ENCODE assay signal across 8 cellular contexts in the genomic region with DNA sequence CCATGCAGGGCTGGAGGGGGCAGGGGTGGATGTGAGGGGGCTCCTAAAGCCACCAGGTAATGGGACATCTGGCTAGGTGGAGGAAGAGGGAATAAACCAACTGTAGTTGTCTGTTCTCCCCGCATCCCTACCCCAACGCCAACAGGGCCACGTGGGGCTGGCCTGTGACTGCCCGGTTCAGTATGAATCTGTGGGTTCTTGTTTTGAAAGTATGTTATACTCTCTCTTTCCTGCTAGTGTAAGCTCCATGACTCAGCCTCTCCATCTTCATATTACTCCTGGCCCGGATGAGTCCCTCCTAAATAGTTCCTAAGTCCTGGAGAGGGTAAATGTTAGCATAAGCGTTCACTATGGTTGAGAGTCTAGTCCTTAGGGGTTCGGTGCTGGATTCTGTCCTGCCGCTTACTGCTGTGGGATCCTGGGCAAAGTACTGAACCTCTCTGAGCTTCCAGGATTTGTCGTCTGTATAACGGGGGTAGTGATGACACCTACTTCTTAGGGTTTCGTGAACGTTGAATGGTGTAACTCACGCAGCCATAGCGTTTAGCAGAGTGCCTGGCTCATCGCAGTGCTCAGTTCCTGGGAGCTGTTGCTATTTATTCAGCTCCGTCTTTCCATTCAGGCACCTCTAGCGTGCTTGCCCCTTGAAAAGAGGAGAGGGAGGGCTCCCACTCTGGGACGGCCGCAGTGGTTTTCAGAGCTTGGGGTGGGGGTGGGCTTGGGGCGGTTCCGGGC. TPM values are rescaled to one million over a fixed set of nuclear protein-coding genes. Genes with fewer than 3 reads are reported as not detected.
A peak's percentile ranks its signal among the peaks of the same experiment; 100 is the strongest.
DNase-seq lines count a peak whose midpoint lies in the region; ATAC-seq and TF ChIP-seq lines count a peak whose summit lies in the region.

No MANE protein-coding gene starts in this region.

- H3K4me1 ChIP-seq in CD8-positive, alpha-beta T cell (ENCODE audit: insufficient read depth, low read length), result peaks cover 7% of the 10 kb centered on the region

- intact Hi-C loops in CD8-positive, alpha-beta T cell (cut with DNase I, micrococcal nuclease), result loop anchor here in 1 of 2 experiments (5.0 kb wide), 1 partner anchor 688 kb away; no protein-coding TSS in a partner anchor

- H3K9me3 Mint-ChIP-seq in CD8-positive, alpha-beta T cell, result no peaks in the 10 kb centered on the region
- no peaks in the 10 kb centered on the region for H3K9me3 Mint-ChIP-seq in osteocyte (ENCODE audit: unreplicated experiment)

- ATAC-seq in CD8-positive, alpha-beta T cell, result no peak
- no peak for ATAC-seq in GM21367 (IDR thresholded peaks at IDR 0.05; ENCODE audit: unreplicated experiment)

- H3K27ac Mint-ChIP-seq in CD8-positive, alpha-beta T cell, result no peak overlapping the region
- no peak overlapping the region for H3K27ac Mint-ChIP-seq in osteocyte (ENCODE audit: unreplicated experiment)

- no peak overlapping the region for H3K27ac ChIP-seq in CD8-positive, alpha-beta T cell (ENCODE audit: low read depth, low read length)

- CTCF ChIA-PET in CD8-positive, alpha-beta T cell (lab: Charles Lee), result interaction anchor here (0.8 to 2.9 kb wide), 8 partner anchors 9 to 497 kb away, joined by 3 to 21 read pairs (median 3); no protein-coding TSS in a partner anchor

- H3K4me3 ChIP-seq in CD8-positive, alpha-beta T cell (ENCODE audit: low read depth, low read length), result no peak overlapping the region
- H3K4me3 ChIP-seq in LNCaP clone FGC (ENCODE audit: low read depth, low read length), result no peak overlapping the region
- H3K4me3 ChIP-seq in epithelial cell of proximal tubule (ENCODE audit: low read depth, low read length), result peak overlapping the region; percentile 37

- TF ChIP-seq CTCF in CD8-positive, alpha-beta T cell (IDR thresholded peaks at IDR 0.05), result no peak
- TF ChIP-seq CTCF in LNCaP clone FGC (IDR thresholded peaks at IDR 0.05; ENCODE audit: control insufficient read depth, extremely low read depth, insufficient read depth), result 0 out of 2 replicates have a peak, but pooled peaks have one; percentile 1
- no peak for TF ChIP-seq CTCF in epithelial cell of proximal tubule (conservative IDR thresholded peaks at IDR 0.05; ENCODE audit: low read depth, low read length)
- TF ChIP-seq CTCF in osteocyte (IDR thresholded peaks at IDR 0.05), result no peak

- no peaks in the 10 kb centered on the region for H3K36me3 Mint-ChIP-seq in CD8-positive, alpha-beta T cell
- no peaks in the 10 kb centered on the region for H3K36me3 Mint-ChIP-seq in osteocyte (ENCODE audit: unreplicated experiment)

- H3K36me3 ChIP-seq in CD8-positive, alpha-beta T cell (ENCODE audit: insufficient read depth, low read length), result no peaks in the 10 kb centered on the region

- H3K4me1 Mint-ChIP-seq in CD8-positive, alpha-beta T cell (ENCODE audit: low read depth), result peaks cover 14% of the 10 kb centered on the region
- H3K4me1 Mint-ChIP-seq in osteocyte (ENCODE audit: unreplicated experiment), result peaks cover 12% of the 10 kb centered on the region

- POLR2A ChIA-PET in CD8-positive, alpha-beta T cell (lab: Charles Lee), result no interaction called here

- peaks cover 17% of the 10 kb centered on the region for H3K27me3 ChIP-seq in CD8-positive, alpha-beta T cell (ENCODE audit: insufficient read depth, low read length)

- H3K9me3 ChIP-seq in CD8-positive, alpha-beta T cell (ENCODE audit: low read length), result no peaks in the 10 kb centered on the region

- DNase-seq in CD8-positive, alpha-beta T cell, result no peak
- DNase-seq in LNCaP clone FGC (ENCODE audit: low read depth) (no peak), epithelial cell of proximal tubule (ENCODE audit: low read depth) (no peak), osteocyte (ENCODE audit: extremely low spot score, unreplicated experiment) (no peak), occipital lobe (lab: John Stamatoyannopoulos, UW) (no peak), NK-92 (lab: John Stamatoyannopoulos, UW; ENCODE audit: unreplicated experiment) (no peak), SIG-M5 treated with dmso at 0.1 percent for 504 hours (lab: John Stamatoyannopoulos, UW; ENCODE audit: unreplicated experiment) (no peak)

- H3K27me3 Mint-ChIP-seq in CD8-positive, alpha-beta T cell (ENCODE audit: low read depth), result peaks cover 62% of the 10 kb centered on the region
- peaks cover 62% of the 10 kb centered on the region for H3K27me3 Mint-ChIP-seq in osteocyte (ENCODE audit: unreplicated experiment)

- peak overlapping the region; percentile 26 for H3K4me3 Mint-ChIP-seq in CD8-positive, alpha-beta T cell
- H3K4me3 Mint-ChIP-seq in osteocyte (ENCODE audit: unreplicated experiment), result peak overlapping the region; percentile 55

RNA-seq across cellular contexts. Expression of gene LHX2, which starts 28.8 kb away (rescaled TPM):
- total RNA-seq in CD8-positive, alpha-beta T cell, result not detected
- total RNA-seq in epithelial cell of proximal tubule (not detected in 2 replicates), osteocyte (not detected in 2 replicates), occipital lobe (189 TPM)

Comparison
In these comparisons a context has a peak if more than half of its experiments do, and no peak if none do; other contexts are left out.
1. RNA of gene LHX2, which starts 28.8 kb away (total RNA-seq): 189 TPM in occipital lobe (single experiment); not detected in osteocyte, not detected in CD8-positive, alpha-beta T cell and not detected in epithelial cell of proximal tubule; every median in the first group is over 100 times any median in the second.